11 cellular contexts compared by ENCODE assay signal in the genomic region with DNA sequence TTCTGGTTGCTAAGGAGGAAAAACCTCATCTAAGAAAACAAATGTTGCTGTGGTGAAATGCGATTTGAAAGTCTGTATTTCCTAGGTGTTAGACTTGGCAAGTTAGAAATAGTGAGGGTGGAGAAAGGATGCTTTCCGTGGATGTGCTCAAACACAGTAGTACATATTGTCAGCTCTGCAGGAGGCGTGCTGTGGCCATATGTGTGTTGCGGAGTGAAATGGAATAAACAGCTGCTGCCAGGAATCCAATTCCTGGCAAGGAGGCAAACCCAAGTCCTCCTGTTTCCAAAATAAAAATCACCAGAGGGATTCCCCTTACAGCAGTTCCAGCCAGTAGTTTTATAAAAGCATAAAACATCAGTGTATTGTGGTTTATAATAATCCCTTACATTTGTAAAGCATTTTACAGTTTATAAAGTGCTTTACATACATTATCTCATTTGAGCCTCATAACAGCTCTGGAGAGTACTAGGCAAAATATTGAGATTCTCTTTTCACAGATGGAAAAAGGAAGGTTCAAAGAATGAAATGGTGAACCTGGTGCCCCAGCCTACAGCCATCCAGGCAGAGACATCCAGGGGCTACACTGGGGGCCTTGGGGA.
DNase-seq lines count a peak whose midpoint lies in the region; ATAC-seq, FAIRE-seq and TF ChIP-seq lines count a peak whose summit lies in the region.
"Had no signal": no experiment of that assay in that cellular context is flagged by ENCODE, and none has a peak within 500 bp of the region (broad histone marks: within the 10 kb centered on the region; RNA-seq: fewer than 3 reads in every experiment).

No MANE protein-coding gene starts in this region.

- H3K27me3 ChIP-seq in breast epithelium (no peaks in the 10 kb centered on the region), uterus (no peaks in the 10 kb centered on the region)

- BruUV-seq in MCF 10A (replicated peaks; lab: Mats Ljungman, UMichigan), result no TSS peak

- H3K27me3 Mint-ChIP-seq in MCF 10A (ENCODE audit: insufficient read depth, unreplicated experiment), result peaks cover 26% of the 10 kb centered on the region
- H3K27me3 Mint-ChIP-seq in effector memory CD8-positive, alpha-beta T cell, result peaks cover 33 to 37% of the 10 kb centered on the region in 2 donors

- CTCF ChIA-PET in MCF 10A (lab: Yijun Ruan, JAX), result interaction anchor here (1.2 kb wide), 1 partner anchor 14 kb away, joined by 3 read pairs; no protein-coding TSS in a partner anchor

- H3K4me3 Mint-ChIP-seq in MCF 10A (ENCODE audit: unreplicated experiment), result no peak overlapping the region
- H3K4me3 Mint-ChIP-seq in effector memory CD8-positive, alpha-beta T cell, result no peak overlapping the region
- H3K4me3 Mint-ChIP-seq: activated naive CD4-positive, alpha-beta T cell treated with anti-CD3 and anti-CD28 coated beads, Interleukin-2, amount 10 ng/mL, durations not matched to agents 7 days and 5 days had no signal

- TF ChIP-seq CTCF in breast epithelium (IDR thresholded peaks at IDR 0.05), result no peak
- TF ChIP-seq CTCF in MCF 10A (IDR thresholded peaks at IDR 0.05; ENCODE audit: unreplicated experiment), result no peak
- no peak for TF ChIP-seq CTCF in uterus (IDR thresholded peaks at IDR 0.05)

- H3K36me3 Mint-ChIP-seq in MCF 10A (ENCODE audit: insufficient read depth, unreplicated experiment), result peaks cover 4% of the 10 kb centered on the region
- no peaks in the 10 kb centered on the region for H3K36me3 Mint-ChIP-seq in effector memory CD8-positive, alpha-beta T cell (ENCODE audit: insufficient read depth)
- H3K36me3 Mint-ChIP-seq: activated naive CD4-positive, alpha-beta T cell treated with anti-CD3 and anti-CD28 coated beads, Interleukin-2, amount 10 ng/mL, durations not matched to agents 7 days and 5 days had no signal

- peaks cover 4 to 6% of the 10 kb centered on the region in 2 donors for H3K4me1 ChIP-seq in breast epithelium
- peaks cover 0 to 10% of the 10 kb centered on the region in 2 donors for H3K4me1 ChIP-seq in uterus

- no peaks in the 10 kb centered on the region for H3K4me1 Mint-ChIP-seq in MCF 10A (ENCODE audit: insufficient read depth, unreplicated experiment)
- no peaks in the 10 kb centered on the region for H3K4me1 Mint-ChIP-seq in effector memory CD8-positive, alpha-beta T cell (ENCODE audit: low read depth in 2 of 2)

- H3K36me3 ChIP-seq in breast epithelium (no peaks in the 10 kb centered on the region), uterus (no peaks in the 10 kb centered on the region)

- peak overlapping the region; percentile 40 to 57 for H3K27ac ChIP-seq in breast epithelium
- H3K27ac ChIP-seq in uterus, result peak overlapping the region; percentile 38 to 50

- no peak for ATAC-seq in effector memory CD8-positive, alpha-beta T cell (replicated peaks)

- H3K4me3 ChIP-seq in breast epithelium (peak overlapping the region in 1 of 3 donors; percentile 4), uterus (peak overlapping the region in 1 of 2 donors; percentile 1)

- TF ChIP-seq POLR2A in breast epithelium (IDR thresholded peaks at IDR 0.05) (no peak), uterus (IDR thresholded peaks at IDR 0.05) (no peak)

- DNase-seq in breast epithelium (ENCODE audit: low spot score in 2 of 2) (peak in 1 of 2 donors; percentile 38), MCF 10A (ENCODE audit: unreplicated experiment) (no peak), middle frontal gyrus (ENCODE audit: extremely low spot score, low spot score) (peak; percentile 9), uterus (peak; percentile 43 to 61), SW 1271 (lab: John Stamatoyannopoulos, UW) (no peak)
- no peak for DNase-seq in activated CD4-positive, alpha-beta T cell treated with anti-CD3 and anti-CD28 coated beads for 48 hours
- no peak for DNase-seq in effector memory CD8-positive, alpha-beta T cell
- DNase-seq: activated CD4-positive, CD25-positive, alpha-beta regulatory T cell treated with anti-CD3 and anti-CD28 coated beads, Interleukin-2, amount 50 U/mL, for 72 hours; activated naive CD4-positive, alpha-beta T cell treated with anti-CD3 and anti-CD28 coated beads, Interleukin-2, amount 10 ng/mL, durations not matched to agents 7 days and 5 days had no signal

- intact Hi-C loops in breast epithelium (cut with DNase I; ENCODE audit: low total_unique reads) (no loop called here), MCF 10A (cut with micrococcal nuclease) (no loop called here), uterus (cut with DNase I; ENCODE audit: low total_unique reads) (no loop called here)

- H3K27ac Mint-ChIP-seq in MCF 10A (ENCODE audit: low read depth, unreplicated experiment), result no peak overlapping the region
- H3K27ac Mint-ChIP-seq in effector memory CD8-positive, alpha-beta T cell, result no peak overlapping the region
- H3K27ac Mint-ChIP-seq: activated naive CD4-positive, alpha-beta T cell treated with anti-CD3 and anti-CD28 coated beads, Interleukin-2, amount 10 ng/mL, durations not matched to agents 7 days and 5 days had no signal

- H3K9me3 ChIP-seq in breast epithelium (no peaks in the 10 kb centered on the region), uterus (no peaks in the 10 kb centered on the region)

- no peaks in the 10 kb centered on the region for H3K9me3 Mint-ChIP-seq in MCF 10A (ENCODE audit: unreplicated experiment)
- H3K9me3 Mint-ChIP-seq in effector memory CD8-positive, alpha-beta T cell, result no peaks in the 10 kb centered on the region
- H3K9me3 Mint-ChIP-seq: activated naive CD4-positive, alpha-beta T cell treated with anti-CD3 and anti-CD28 coated beads, Interleukin-2, amount 10 ng/mL, durations not matched to agents 7 days and 5 days had no signal

- POLR2A ChIA-PET in MCF 10A (lab: Yijun Ruan, JAX), result interaction anchor here (0.7 kb wide), 1 partner anchor 20 kb away, joined by 3 read pairs; no protein-coding TSS in a partner anchor

- peak; percentile 37 for FAIRE-seq in endometrium (lab: Jason Lieb, UNC)
- FAIRE-seq: urothelium cell line had no signal

Comparison
In these comparisons a context has a peak if more than half of its experiments do, and no peak if none do; other contexts are left out.
1. DNase-seq: peak in middle frontal gyrus (single experiment) and uterus (2 of 2); none in MCF 10A (single experiment), activated CD4-positive, alpha-beta T cell treated with anti-CD3 and anti-CD28 coated beads for 48 hours (single experiment), effector memory CD8-positive, alpha-beta T cell (0 of 3) and SW 1271 (0 of 2).